In the genomic region with DNA sequence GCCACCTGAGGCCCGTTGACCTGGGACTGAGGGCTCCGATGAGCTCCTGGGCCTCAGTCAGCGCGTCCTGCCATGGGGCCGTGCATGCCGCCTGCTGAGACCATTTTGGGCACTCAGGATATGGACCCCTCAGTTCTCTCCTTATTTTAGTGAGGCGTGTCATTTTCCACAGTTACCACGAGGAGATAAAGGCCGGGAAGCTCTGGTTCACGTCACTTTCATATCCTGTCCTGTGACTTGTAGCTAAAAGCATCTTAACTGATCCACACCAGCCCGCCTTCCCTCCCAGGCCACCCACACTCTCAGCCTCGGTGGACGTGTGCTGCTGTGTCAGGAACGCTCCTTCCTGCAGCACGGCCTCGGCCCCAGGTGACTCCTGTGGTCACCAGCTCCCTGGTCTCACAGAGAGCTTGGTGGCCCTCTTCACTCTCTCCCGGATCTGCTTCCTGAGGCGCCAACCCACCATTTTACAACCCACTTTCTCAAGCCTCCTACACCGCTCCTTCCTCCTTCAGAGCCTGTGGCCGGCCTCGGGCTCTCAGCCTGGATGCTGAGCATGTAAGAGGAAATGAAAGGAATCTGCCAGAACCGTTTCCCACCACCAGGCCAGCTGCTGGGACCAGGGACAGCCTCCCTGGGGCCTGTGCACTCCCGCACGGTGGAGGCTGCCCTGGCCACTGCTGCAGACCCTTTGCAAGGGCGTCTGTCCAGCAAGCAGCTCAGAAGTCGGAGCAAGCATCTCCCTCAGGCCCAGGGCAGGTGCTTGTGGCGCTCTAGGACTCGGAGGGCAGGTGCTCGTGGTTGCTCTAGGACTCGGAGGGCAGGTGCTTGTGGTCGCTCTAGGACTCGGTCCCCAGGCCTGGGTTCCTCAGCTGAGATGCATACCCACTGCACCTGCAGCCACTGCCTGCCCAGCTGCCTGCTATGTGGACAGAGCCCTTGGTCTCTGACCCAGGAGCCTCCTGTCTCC, we compare ENCODE assay signal across 1 cellular context.
TF ChIP-seq lines count a peak whose summit lies in the region.

No MANE protein-coding gene starts in this region.

TF ChIP-seq in GM23338, 12 proteins besides CTCF, POLR2A, EP300 and RAD21:
- TF ChIP-seq, protein P1, sequence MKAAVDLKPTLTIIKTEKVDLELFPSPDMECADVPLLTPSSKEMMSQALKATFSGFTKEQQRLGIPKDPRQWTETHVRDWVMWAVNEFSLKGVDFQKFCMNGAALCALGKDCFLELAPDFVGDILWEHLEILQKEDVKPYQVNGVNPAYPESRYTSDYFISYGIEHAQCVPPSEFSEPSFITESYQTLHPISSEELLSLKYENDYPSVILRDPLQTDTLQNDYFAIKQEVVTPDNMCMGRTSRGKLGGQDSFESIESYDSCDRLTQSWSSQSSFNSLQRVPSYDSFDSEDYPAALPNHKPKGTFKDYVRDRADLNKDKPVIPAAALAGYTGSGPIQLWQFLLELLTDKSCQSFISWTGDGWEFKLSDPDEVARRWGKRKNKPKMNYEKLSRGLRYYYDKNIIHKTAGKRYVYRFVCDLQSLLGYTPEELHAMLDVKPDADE (IDR thresholded peaks at IDR 0.05), result no peak
- no peak for TF ChIP-seq STAT1 (IDR thresholded peaks at IDR 0.05; ENCODE audit: unreplicated experiment)
- TF ChIP-seq, protein P2, sequence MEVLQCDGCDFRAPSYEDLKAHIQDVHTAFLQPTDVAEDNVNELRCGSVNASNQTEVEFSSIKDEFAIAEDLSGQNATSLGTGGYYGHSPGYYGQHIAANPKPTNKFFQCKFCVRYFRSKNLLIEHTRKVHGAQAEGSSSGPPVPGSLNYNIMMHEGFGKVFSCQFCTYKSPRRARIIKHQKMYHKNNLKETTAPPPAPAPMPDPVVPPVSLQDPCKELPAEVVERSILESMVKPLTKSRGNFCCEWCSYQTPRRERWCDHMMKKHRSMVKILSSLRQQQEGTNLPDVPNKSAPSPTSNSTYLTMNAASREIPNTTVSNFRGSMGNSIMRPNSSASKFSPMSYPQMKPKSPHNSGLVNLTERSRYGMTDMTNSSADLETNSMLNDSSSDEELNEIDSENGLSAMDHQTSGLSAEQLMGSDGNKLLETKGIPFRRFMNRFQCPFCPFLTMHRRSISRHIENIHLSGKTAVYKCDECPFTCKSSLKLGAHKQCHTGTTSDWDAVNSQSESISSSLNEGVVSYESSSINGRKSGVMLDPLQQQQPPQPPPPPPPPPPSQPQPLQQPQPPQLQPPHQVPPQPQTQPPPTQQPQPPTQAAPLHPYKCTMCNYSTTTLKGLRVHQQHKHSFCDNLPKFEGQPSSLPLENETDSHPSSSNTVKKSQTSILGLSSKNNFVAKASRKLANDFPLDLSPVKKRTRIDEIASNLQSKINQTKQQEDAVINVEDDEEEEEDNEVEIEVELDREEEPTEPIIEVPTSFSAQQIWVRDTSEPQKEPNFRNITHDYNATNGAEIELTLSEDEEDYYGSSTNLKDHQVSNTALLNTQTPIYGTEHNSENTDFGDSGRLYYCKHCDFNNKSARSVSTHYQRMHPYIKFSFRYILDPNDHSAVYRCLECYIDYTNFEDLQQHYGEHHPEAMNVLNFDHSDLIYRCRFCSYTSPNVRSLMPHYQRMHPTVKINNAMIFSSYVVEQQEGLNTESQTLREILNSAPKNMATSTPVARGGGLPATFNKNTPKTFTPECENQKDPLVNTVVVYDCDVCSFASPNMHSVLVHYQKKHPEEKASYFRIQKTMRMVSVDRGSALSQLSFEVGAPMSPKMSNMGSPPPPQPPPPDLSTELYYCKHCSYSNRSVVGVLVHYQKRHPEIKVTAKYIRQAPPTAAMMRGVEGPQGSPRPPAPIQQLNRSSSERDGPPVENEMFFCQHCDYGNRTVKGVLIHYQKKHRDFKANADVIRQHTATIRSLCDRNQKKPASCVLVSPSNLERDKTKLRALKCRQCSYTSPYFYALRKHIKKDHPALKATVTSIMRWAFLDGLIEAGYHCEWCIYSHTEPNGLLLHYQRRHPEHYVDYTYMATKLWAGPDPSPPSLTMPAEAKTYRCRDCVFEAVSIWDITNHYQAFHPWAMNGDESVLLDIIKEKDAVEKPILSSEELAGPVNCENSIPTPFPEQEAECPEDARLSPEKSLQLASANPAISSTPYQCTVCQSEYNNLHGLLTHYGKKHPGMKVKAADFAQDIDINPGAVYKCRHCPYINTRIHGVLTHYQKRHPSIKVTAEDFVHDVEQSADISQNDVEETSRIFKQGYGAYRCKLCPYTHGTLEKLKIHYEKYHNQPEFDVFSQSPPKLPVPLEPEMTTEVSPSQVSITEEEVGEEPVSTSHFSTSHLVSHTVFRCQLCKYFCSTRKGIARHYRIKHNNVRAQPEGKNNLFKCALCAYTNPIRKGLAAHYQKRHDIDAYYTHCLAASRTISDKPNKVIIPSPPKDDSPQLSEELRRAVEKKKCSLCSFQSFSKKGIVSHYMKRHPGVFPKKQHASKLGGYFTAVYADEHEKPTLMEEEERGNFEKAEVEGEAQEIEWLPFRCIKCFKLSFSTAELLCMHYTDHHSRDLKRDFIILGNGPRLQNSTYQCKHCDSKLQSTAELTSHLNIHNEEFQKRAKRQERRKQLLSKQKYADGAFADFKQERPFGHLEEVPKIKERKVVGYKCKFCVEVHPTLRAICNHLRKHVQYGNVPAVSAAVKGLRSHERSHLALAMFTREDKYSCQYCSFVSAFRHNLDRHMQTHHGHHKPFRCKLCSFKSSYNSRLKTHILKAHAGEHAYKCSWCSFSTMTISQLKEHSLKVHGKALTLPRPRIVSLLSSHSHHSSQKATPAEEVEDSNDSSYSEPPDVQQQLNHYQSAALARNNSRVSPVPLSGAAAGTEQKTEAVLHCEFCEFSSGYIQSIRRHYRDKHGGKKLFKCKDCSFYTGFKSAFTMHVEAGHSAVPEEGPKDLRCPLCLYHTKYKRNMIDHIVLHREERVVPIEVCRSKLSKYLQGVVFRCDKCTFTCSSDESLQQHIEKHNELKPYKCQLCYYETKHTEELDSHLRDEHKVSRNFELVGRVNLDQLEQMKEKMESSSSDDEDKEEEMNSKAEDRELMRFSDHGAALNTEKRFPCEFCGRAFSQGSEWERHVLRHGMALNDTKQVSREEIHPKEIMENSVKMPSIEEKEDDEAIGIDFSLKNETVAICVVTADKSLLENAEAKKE (CRISPR knock-in tag; IDR thresholded peaks at IDR 0.05), result no peak
TF ChIP-seq in GM23338: peak in this region for 0.
